ENCODE assay signal across 8 cellular contexts in the genomic region with DNA sequence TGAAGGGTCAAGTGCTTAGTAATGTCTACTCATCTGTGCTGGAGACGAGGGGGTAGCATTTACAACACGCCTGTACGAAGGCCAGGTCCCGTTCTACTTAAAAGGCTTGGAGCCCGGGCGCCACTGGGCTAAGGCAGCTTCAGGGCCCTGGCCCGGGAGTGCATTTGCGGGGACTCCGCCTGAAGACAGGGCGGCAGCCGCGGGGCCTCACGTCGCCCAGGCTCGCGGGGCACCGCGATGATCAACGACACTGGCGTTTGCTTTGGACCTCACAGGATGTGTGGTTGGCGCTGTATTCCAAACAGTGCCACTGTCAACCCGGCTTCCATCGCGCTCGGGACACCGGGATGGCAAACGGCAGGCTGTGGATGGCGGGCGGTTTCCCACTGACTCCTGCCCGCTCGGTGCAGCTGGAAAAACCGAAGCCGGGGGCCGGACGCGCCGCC. TPM values are rescaled to one million over a fixed set of nuclear protein-coding genes. Genes with fewer than 3 reads are reported as not detected.
DNase-seq lines count a peak whose midpoint lies in the region; ATAC-seq, FAIRE-seq and TF ChIP-seq lines count a peak whose summit lies in the region.

No MANE protein-coding gene starts in this region.

- 1% methylated on average over 37 of the region's 37 CpGs for WGBS in K562 (ENCODE audit: insufficient coverage, low coverage, missing lambda C conversion rate)
- 0 to 1% (median 0%) methylated on average over 36 to 37 of the region's 37 CpGs for WGBS in small intestine, 3 donors

- POLR2A ChIA-PET in K562 (lab: Yijun Ruan, JAX): interaction anchor here (0.8 to 1.6 kb wide), 4 partner anchors 11 to 79 kb away, joined by 3 to 7 read pairs (median 6); a partner anchor contains a TSS

- TF ChIP-seq RAD21 in K562 (CRISPR knock-in tag; conservative IDR thresholded peaks at IDR 0.05 in 1 of 2, IDR thresholded peaks at IDR 0.05 in 1 of 2): no peak

- peaks cover 27 to 35% of the 10 kb centered on the region in 2 experiments; a peak in 4 of 5 replicates for H3K4me1 ChIP-seq in K562 (replicated peaks in 1 of 2; ENCODE audit: control insufficient read depth in 2 of 2, insufficient read depth in 2 of 2, low read length in 2 of 2)
- H3K4me1 ChIP-seq in iPS-18a (ENCODE audit: control insufficient read depth, low read depth, low read length): peaks cover 14% of the 10 kb centered on the region
- H3K4me1 ChIP-seq in small intestine (ENCODE audit: control insufficient read depth in 2 of 2, insufficient read depth in 1 of 2, low read depth in 1 of 2, low read length in 1 of 2): peaks cover 6 to 11% of the 10 kb centered on the region in 2 donors

- H3K27me3 ChIP-seq in K562 (ENCODE audit: control insufficient read depth in 2 of 2, insufficient read depth in 2 of 2, low read length in 2 of 2) (no peaks in the 10 kb centered on the region), iPS-18a (ENCODE audit: control insufficient read depth, insufficient read depth, low read length) (peaks cover 14% of the 10 kb centered on the region), small intestine (ENCODE audit: control insufficient read depth in 2 of 2, insufficient read depth in 2 of 2, low read length in 2 of 2) (no peaks in the 10 kb centered on the region)

- H3K36me3 ChIP-seq in K562 (ENCODE audit: control insufficient read depth, insufficient read depth, low read length): peaks cover 18% of the 10 kb centered on the region
- H3K36me3 ChIP-seq in iPS-18a (ENCODE audit: control insufficient read depth, low read depth, low read length): no peaks in the 10 kb centered on the region
- H3K36me3 ChIP-seq in small intestine (ENCODE audit: control insufficient read depth in 2 of 2, insufficient read depth in 2 of 2, low read length in 2 of 2): no peaks in the 10 kb centered on the region

- H3K27ac ChIP-seq in K562 (ENCODE audit: extremely low read depth, low read depth, low read length) (peak overlapping the region; percentile 94), iPS-18a (ENCODE audit: low read length) (no peak overlapping the region), small intestine (ENCODE audit: low read depth in 1 of 2, low read length in 1 of 2) (peak overlapping the region; percentile 96 to 98)

- ATAC-seq in GM21529 (IDR thresholded peaks at IDR 0.05; ENCODE audit: unreplicated experiment) (peak; percentile 20), K562 (peak; percentile 53)

- peak overlapping the region; percentile 95 to 96 for H3K9ac ChIP-seq in K562 (ENCODE audit: insufficient read depth in 1 of 2, low read depth in 2 of 2, low read length in 2 of 2)
- peak overlapping the region; percentile 81 for H3K9ac ChIP-seq in iPS-18a (ENCODE audit: low read length)

- TF ChIP-seq EP300 in K562 (IDR thresholded peaks at IDR 0.05; ENCODE audit: low read length): no peak; the same call in 1 of the 2 replicates

- peaks cover 31% of the 10 kb centered on the region for H3K79me2 ChIP-seq in K562 (ENCODE audit: control insufficient read depth, insufficient read depth, low read length)

- CTCF ChIA-PET in K562 (lab: Yijun Ruan, JAX; ENCODE audit: low intra/inter-chr PET ratio): no interaction called here

- DNase-seq in Caki2 (ENCODE audit: low read depth) (peak; percentile 65), LNCaP clone FGC (ENCODE audit: low read depth) (no peak), T-helper 9 cell (peak; percentile 29), K562 (ENCODE audit: extremely low read depth in 1 of 4, low spot score in 3 of 4) (peak; percentile 48 to 77 (median 52)), small intestine (peak; percentile 47), GM19239 (ENCODE audit: insufficient read length, low spot score) (no peak)

- H3K4me3 ChIP-seq in LNCaP clone FGC (ENCODE audit: low read depth, low read length) (peak overlapping the region; percentile 78), K562 (peak overlapping the region; percentile 83), iPS-18a (ENCODE audit: low read length) (peak overlapping the region; percentile 79), small intestine (ENCODE audit: low read depth in 1 of 2, low read length in 2 of 2) (peak overlapping the region; percentile 82 to 90)

- peak overlapping the region; percentile 91 for H3K4me2 ChIP-seq in K562 (ENCODE audit: insufficient read depth, low read length)

- H3K9me3 ChIP-seq in K562 (replicated peaks; ENCODE audit: control insufficient read depth, insufficient read depth, low read depth, low read length) (no peaks in the 10 kb centered on the region), iPS-18a (ENCODE audit: control insufficient read depth, low read depth, low read length) (no peaks in the 10 kb centered on the region), small intestine (ENCODE audit: control insufficient read depth, low read depth) (no peaks in the 10 kb centered on the region)

- FAIRE-seq in K562 (lab: Jason Lieb, UNC): peak; percentile 90
- no peak for FAIRE-seq in small intestine (lab: Jason Lieb, UNC)
- no peak for FAIRE-seq in GM19239 (lab: Jason Lieb, UNC)

- H4K20me1 ChIP-seq in K562 (replicated peaks; ENCODE audit: control insufficient read depth, insufficient read depth, low read length): peaks cover 27% of the 10 kb centered on the region

- TSS peak; percentile 96 for BruUV-seq in K562 (replicated peaks; lab: Mats Ljungman, UMichigan)

- H3K9me1 ChIP-seq in K562 (ENCODE audit: control insufficient read depth, insufficient read depth, low read length): peaks cover 14% of the 10 kb centered on the region

- TF ChIP-seq CTCF in LNCaP clone FGC (IDR thresholded peaks at IDR 0.05; ENCODE audit: control insufficient read depth, extremely low read depth, insufficient read depth) (no peak; the same call in 1 of the 2 replicates), K562 (IDR thresholded peaks at IDR 0.05 in 2 of 3, conservative IDR thresholded peaks at IDR 0.05 in 1 of 3; ENCODE audit: insufficient read depth in 2 of 3, low read depth in 1 of 3, low read length in 3 of 3) (peak in 2 of 3 experiments; percentile 0 to 19; a peak in 1 of 6 replicates)

- H2AFZ ChIP-seq in K562 (ENCODE audit: low read depth, low read length): peak overlapping the region; percentile 85

- intact Hi-C loops in K562 (cut with micrococcal nuclease): loop anchor here (10.0 kb wide), 1 partner anchor 337 kb away; a partner anchor contains a TSS

- in situ Hi-C loops in Caki2 (cut with HindIII; ENCODE audit: low pct_unique_long_range_greater_than_20kb, low sequenced_read_pairs): no loop called here
- in situ Hi-C loops in K562 (cut with MboI): no loop called here

- TF ChIP-seq POLR2A in K562 (conservative IDR thresholded peaks at IDR 0.05): no peak

TF ChIP-seq in K562, 482 proteins besides CTCF, POLR2A, EP300 and RAD21 (continues in another document):
- TF ChIP-seq GATA2 (CRISPR knock-in tag; IDR thresholded peaks at IDR 0.05): no peak
- TF ChIP-seq, protein P1, sequence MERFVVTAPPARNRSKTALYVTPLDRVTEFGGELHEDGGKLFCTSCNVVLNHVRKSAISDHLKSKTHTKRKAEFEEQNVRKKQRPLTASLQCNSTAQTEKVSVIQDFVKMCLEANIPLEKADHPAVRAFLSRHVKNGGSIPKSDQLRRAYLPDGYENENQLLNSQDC (CRISPR knock-in tag; IDR thresholded peaks at IDR 0.05): no peak
- no peak for TF ChIP-seq IFI16 (CRISPR knock-in tag; IDR thresholded peaks at IDR 0.05)
- TF ChIP-seq, protein P2, sequence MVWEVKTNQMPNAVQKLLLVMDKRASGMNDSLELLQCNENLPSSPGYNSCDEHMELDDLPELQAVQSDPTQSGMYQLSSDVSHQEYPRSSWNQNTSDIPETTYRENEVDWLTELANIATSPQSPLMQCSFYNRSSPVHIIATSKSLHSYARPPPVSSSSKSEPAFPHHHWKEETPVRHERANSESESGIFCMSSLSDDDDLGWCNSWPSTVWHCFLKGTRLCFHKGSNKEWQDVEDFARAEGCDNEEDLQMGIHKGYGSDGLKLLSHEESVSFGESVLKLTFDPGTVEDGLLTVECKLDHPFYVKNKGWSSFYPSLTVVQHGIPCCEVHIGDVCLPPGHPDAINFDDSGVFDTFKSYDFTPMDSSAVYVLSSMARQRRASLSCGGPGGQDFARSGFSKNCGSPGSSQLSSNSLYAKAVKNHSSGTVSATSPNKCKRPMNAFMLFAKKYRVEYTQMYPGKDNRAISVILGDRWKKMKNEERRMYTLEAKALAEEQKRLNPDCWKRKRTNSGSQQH (CRISPR knock-in tag; IDR thresholded peaks at IDR 0.05): no peak

RNA-seq across cellular contexts. Expression of a gene that starts 1.1 kb away (rescaled TPM):
- 2.8 and 6.2 TPM in 2 replicates for total RNA-seq in Caki2 (2014; rRNA removed; shearing (Covaris generic); ENCODE audit: low replicate concordance)
- 144 and 165 TPM in 2 replicates for total RNA-seq in K562 (2011; cell fraction: chromatin; rRNA removed; ENCODE audit: low replicate concordance)
- 58.9 and 66.3 TPM in 2 replicates for total RNA-seq in K562 (2011; cell fraction: nucleolus; rRNA removed)
- total RNA-seq in K562 (2011; cell fraction: nucleoplasm; rRNA removed): 88.6 and 115 TPM in 2 replicates
- 10.9 and 16.5 TPM in 2 replicates for total RNA-seq in K562 (2014; rRNA removed)
- 11.6 and 13.0 TPM in 2 replicates for total RNA-seq in K562 (2014; rRNA removed; fragmentation: Illumina TruSeq; extraction: Trizol)
- 14.9 and 17.7 TPM in 2 replicates for total RNA-seq in K562 (2015; rRNA removed; fragmentation: Illumina TruSeq; extraction: Trizol)
- total RNA-seq in K562 (2021): 24.0 and 26.6 TPM in 2 replicates
- polyA plus RNA-seq in K562 (2011; rRNA removed): 7.4 and 8.2 TPM in 2 replicates
- polyA plus RNA-seq in K562 (2011; cell fraction: cytosol; rRNA removed): 4.4 and 5.5 TPM in 2 replicates
- polyA plus RNA-seq in K562 (2011; cell fraction: nucleus; rRNA removed): 76.9 and 93.7 TPM in 2 replicates
- polyA plus RNA-seq in K562 (2012): 14.4 and 14.7 TPM in 2 replicates
- 25.7 and 27.3 TPM in 2 replicates for polyA plus RNA-seq in K562 (2014; fragmentation: Illumina TruSeq; extraction: Trizol)
- 1 to 10 TPM; 1.3 to 1.6 TPM for polyA plus RNA-seq in K562 (2014; fragmentation: Nextera tagmentation; extraction: Ambion mirVana)
- polyA plus RNA-seq in K562 (2014; rRNA removed): 18.8 and 20.3 TPM in 2 replicates
- 14.8 and 19.0 TPM in 2 replicates for polyA minus RNA-seq in K562 (2011; rRNA and poly(A)+ RNA removed)
- 7.3 and 8.5 TPM in 2 replicates for polyA minus RNA-seq in K562 (2011; cell fraction: cytosol; rRNA and poly(A)+ RNA removed)
- 41.6 and 56.6 TPM in 2 replicates for polyA minus RNA-seq in K562 (2011; cell fraction: nucleus; rRNA and poly(A)+ RNA removed)
- 10 to 100 TPM in 2 of 3 donors, 1 to 10 TPM in 1; 8.6 to 12.3 (median 10.0) TPM for polyA plus RNA-seq in small intestine

Comparison
In these comparisons a context has a peak if more than half of its experiments do, and no peak if none do; other contexts are left out.
1. DNase-seq: peak in Caki2 (single experiment), T-helper 9 cell (single experiment), K562 (4 of 4) and small intestine (single experiment); none in LNCaP clone FGC (single experiment) and GM19239 (single experiment).
2. Peak in every context shown above with its lines, with median percentiles within 50 percentile points of each other: H3K4me3 ChIP-seq.